Comparison of ENCODE assay signal across 1 cellular context in the genomic region with DNA sequence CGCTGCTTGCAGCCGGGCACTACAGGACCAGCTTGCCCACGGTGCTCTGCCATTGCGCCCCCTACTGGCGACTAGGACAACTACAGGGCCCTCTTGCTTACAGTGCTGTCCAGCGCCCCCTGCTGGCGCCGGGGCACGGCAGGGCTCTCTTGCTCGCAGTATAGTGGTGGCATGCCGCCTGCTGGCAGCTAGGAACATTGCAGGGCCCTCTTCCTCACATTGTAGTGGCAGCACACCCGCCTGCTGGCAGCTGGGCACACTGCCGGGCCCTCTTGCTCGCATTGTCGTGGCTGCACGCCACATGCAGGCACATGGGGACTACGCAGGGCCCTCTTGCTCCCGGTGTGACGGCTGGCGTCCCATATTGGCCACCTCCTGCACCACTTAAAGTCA.
TF ChIP-seq lines count a peak whose summit lies in the region.
"Not testable (repeated sequence)": the region's sequence is repeated elsewhere in the genome, so short reads cannot be mapped to it uniquely, and the experiment has no call there.

No MANE protein-coding gene starts in this region.

TF ChIP-seq in HepG2, 621 proteins besides CTCF, POLR2A, EP300 and RAD21 (continued from another document and continues in another):
- TF ChIP-seq, protein P1, sequence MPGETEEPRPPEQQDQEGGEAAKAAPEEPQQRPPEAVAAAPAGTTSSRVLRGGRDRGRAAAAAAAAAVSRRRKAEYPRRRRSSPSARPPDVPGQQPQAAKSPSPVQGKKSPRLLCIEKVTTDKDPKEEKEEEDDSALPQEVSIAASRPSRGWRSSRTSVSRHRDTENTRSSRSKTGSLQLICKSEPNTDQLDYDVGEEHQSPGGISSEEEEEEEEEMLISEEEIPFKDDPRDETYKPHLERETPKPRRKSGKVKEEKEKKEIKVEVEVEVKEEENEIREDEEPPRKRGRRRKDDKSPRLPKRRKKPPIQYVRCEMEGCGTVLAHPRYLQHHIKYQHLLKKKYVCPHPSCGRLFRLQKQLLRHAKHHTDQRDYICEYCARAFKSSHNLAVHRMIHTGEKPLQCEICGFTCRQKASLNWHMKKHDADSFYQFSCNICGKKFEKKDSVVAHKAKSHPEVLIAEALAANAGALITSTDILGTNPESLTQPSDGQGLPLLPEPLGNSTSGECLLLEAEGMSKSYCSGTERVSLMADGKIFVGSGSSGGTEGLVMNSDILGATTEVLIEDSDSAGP (CRISPR knock-in tag; IDR thresholded peaks at IDR 0.05; ENCODE audit: borderline replicate concordance) = peak; percentile 96
- TF ChIP-seq ZNF589 (CRISPR knock-in tag; conservative IDR thresholded peaks at IDR 0.05) (0 out of 2 replicates have a peak, but pooled peaks have one; percentile 58), SALL1 (CRISPR knock-in tag; IDR thresholded peaks at IDR 0.05) (peak; percentile 88), ZNF12 (CRISPR knock-in tag; IDR thresholded peaks at IDR 0.05) (peak; percentile 69; the same call in 1 of the 2 replicates), ZNF781 (CRISPR knock-in tag; IDR thresholded peaks at IDR 0.05; ENCODE audit: borderline replicate concordance, not compliant biosample characterization) (peak; percentile 84), ZNF777 (CRISPR knock-in tag; IDR thresholded peaks at IDR 0.05) (peak; percentile 77; the same call in 1 of the 2 replicates), PITX1 (CRISPR knock-in tag; IDR thresholded peaks at IDR 0.05) (peak; percentile 75; the same call in 1 of the 2 replicates), CBFB (CRISPR knock-in tag; IDR thresholded peaks at IDR 0.05) (peak; percentile 83), ZNF329 (CRISPR knock-in tag; IDR thresholded peaks at IDR 0.05; ENCODE audit: low read depth) (0 out of 2 replicates have a peak, but pooled peaks have one; percentile 1), GTF3A (CRISPR knock-in tag; conservative IDR thresholded peaks at IDR 0.05) (peak; percentile 85; the same call in 1 of the 2 replicates), ZFP82 (CRISPR knock-in tag; IDR thresholded peaks at IDR 0.05; ENCODE audit: borderline replicate concordance) (peak; percentile 6; the same call in 1 of the 2 replicates), ZNF24 (IDR thresholded peaks at IDR 0.05) (peak; percentile 57; the same call in 1 of the 2 replicates), MEF2D (CRISPR knock-in tag; IDR thresholded peaks at IDR 0.05) (0 out of 2 replicates have a peak, but pooled peaks have one; percentile 76), ZNF761 (CRISPR knock-in tag; conservative IDR thresholded peaks at IDR 0.05) (peak; percentile 94; the same call in 1 of the 2 replicates), SOX6 (CRISPR knock-in tag; IDR thresholded peaks at IDR 0.05) (peak; percentile 77), KMT2B (CRISPR knock-in tag; IDR thresholded peaks at IDR 0.05) (peak; percentile 59), ZNF883 (CRISPR knock-in tag; IDR thresholded peaks at IDR 0.05; ENCODE audit: not compliant biosample characterization) (peak; percentile 53), TSC22D2 (CRISPR knock-in tag; IDR thresholded peaks at IDR 0.05; ENCODE audit: borderline replicate concordance) (peak; percentile 82; the same call in 1 of the 2 replicates), ZBTB20 (CRISPR knock-in tag; IDR thresholded peaks at IDR 0.05; ENCODE audit: borderline replicate concordance, low read depth) (peak; percentile 52; the same call in 1 of the 2 replicates), ZSCAN12 (CRISPR knock-in tag; IDR thresholded peaks at IDR 0.05) (peak; percentile 89; the same call in 1 of the 2 replicates), ZNF616 (CRISPR knock-in tag; IDR thresholded peaks at IDR 0.05; ENCODE audit: low read depth) (0 out of 2 replicates have a peak, but pooled peaks have one; percentile 51), ASH2L (IDR thresholded peaks at IDR 0.05; ENCODE audit: insufficient read length, low read depth, low read length) (peak; percentile 66), CBX1 (IDR thresholded peaks at IDR 0.05; ENCODE audit: low read depth) (peak; percentile 73), ZNF331 (CRISPR knock-in tag; IDR thresholded peaks at IDR 0.05) (peak; percentile 77), ZNF430 (CRISPR knock-in tag; IDR thresholded peaks at IDR 0.05) (peak; percentile 59; the same call in 1 of the 2 replicates), ZSCAN9 (CRISPR knock-in tag; IDR thresholded peaks at IDR 0.05; ENCODE audit: borderline replicate concordance) (peak; percentile 70), RBAK (CRISPR knock-in tag; IDR thresholded peaks at IDR 0.05) (0 out of 2 replicates have a peak, but pooled peaks have one; percentile 36), CBX5 (CRISPR knock-in tag; IDR thresholded peaks at IDR 0.05; ENCODE audit: borderline replicate concordance) (peak; percentile 96; the same call in 1 of the 2 replicates), ZNF317 (CRISPR knock-in tag; IDR thresholded peaks at IDR 0.05) (0 out of 2 replicates have a peak, but pooled peaks have one; percentile 63), ZNF350 (CRISPR knock-in tag; IDR thresholded peaks at IDR 0.05; ENCODE audit: borderline replicate concordance, low read depth) (peak; percentile 92), ZNF567 (CRISPR knock-in tag; IDR thresholded peaks at IDR 0.05; ENCODE audit: borderline replicate concordance) (peak; percentile 97), HMG20B (CRISPR knock-in tag; conservative IDR thresholded peaks at IDR 0.05) (0 out of 2 replicates have a peak, but pooled peaks have one; percentile 58), ZNF232 (CRISPR knock-in tag; IDR thresholded peaks at IDR 0.05; ENCODE audit: borderline replicate concordance) (peak; percentile 72), BRD4 (CRISPR knock-in tag; IDR thresholded peaks at IDR 0.05) (peak; percentile 62; the same call in 1 of the 2 replicates), FOXJ3 (CRISPR knock-in tag; IDR thresholded peaks at IDR 0.05; ENCODE audit: borderline replicate concordance) (peak; percentile 92; the same call in 1 of the 2 replicates), ZNF782 (CRISPR knock-in tag; IDR thresholded peaks at IDR 0.05; ENCODE audit: borderline replicate concordance) (peak; percentile 90; the same call in 1 of the 2 replicates)
- TF ChIP-seq, protein P2, sequence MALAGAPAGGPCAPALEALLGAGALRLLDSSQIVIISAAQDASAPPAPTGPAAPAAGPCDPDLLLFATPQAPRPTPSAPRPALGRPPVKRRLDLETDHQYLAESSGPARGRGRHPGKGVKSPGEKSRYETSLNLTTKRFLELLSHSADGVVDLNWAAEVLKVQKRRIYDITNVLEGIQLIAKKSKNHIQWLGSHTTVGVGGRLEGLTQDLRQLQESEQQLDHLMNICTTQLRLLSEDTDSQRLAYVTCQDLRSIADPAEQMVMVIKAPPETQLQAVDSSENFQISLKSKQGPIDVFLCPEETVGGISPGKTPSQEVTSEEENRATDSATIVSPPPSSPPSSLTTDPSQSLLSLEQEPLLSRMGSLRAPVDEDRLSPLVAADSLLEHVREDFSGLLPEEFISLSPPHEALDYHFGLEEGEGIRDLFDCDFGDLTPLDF (CRISPR knock-in tag; IDR thresholded peaks at IDR 0.05) = peak; percentile 20; the same call in 1 of the 2 replicates
- TF ChIP-seq, protein P3, sequence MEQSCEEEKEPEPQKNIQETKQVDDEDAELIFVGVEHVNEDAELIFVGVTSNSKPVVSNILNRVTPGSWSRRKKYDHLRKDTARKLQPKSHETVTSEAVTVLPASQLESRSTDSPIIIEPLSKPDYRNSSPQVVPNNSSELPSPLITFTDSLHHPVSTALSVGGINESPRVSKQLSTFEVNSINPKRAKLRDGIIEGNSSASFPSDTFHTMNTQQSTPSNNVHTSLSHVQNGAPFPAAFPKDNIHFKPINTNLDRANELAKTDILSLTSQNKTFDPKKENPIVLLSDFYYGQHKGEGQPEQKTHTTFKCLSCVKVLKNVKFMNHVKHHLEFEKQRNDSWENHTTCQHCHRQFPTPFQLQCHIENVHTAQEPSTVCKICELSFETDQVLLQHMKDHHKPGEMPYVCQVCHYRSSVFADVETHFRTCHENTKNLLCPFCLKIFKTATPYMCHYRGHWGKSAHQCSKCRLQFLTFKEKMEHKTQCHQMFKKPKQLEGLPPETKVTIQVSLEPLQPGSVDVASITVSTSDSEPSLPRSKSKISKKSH (CRISPR knock-in tag; IDR thresholded peaks at IDR 0.05; ENCODE audit: borderline replicate concordance) = peak; percentile 100
- TF ChIP-seq, protein P4, sequence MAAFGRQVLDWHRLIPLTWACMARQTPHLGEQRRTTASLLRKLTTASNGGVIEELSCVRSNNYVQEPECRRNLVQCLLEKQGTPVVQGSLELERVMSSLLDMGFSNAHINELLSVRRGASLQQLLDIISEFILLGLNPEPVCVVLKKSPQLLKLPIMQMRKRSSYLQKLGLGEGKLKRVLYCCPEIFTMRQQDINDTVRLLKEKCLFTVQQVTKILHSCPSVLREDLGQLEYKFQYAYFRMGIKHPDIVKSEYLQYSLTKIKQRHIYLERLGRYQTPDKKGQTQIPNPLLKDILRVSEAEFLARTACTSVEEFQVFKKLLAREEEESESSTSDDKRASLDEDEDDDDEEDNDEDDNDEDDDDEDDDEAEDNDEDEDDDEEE (CRISPR knock-in tag; IDR thresholded peaks at IDR 0.05) = peak; percentile 95; the same call in 1 of the 2 replicates
- not testable (repeated sequence) for TF ChIP-seq SOX6 (IDR thresholded peaks at IDR 0.05)
- TF ChIP-seq, protein P5, sequence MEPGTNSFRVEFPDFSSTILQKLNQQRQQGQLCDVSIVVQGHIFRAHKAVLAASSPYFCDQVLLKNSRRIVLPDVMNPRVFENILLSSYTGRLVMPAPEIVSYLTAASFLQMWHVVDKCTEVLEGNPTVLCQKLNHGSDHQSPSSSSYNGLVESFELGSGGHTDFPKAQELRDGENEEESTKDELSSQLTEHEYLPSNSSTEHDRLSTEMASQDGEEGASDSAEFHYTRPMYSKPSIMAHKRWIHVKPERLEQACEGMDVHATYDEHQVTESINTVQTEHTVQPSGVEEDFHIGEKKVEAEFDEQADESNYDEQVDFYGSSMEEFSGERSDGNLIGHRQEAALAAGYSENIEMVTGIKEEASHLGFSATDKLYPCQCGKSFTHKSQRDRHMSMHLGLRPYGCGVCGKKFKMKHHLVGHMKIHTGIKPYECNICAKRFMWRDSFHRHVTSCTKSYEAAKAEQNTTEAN (CRISPR knock-in tag; conservative IDR thresholded peaks at IDR 0.05) = peak; percentile 78; the same call in 1 of the 2 replicates
- TF ChIP-seq, protein P6, sequence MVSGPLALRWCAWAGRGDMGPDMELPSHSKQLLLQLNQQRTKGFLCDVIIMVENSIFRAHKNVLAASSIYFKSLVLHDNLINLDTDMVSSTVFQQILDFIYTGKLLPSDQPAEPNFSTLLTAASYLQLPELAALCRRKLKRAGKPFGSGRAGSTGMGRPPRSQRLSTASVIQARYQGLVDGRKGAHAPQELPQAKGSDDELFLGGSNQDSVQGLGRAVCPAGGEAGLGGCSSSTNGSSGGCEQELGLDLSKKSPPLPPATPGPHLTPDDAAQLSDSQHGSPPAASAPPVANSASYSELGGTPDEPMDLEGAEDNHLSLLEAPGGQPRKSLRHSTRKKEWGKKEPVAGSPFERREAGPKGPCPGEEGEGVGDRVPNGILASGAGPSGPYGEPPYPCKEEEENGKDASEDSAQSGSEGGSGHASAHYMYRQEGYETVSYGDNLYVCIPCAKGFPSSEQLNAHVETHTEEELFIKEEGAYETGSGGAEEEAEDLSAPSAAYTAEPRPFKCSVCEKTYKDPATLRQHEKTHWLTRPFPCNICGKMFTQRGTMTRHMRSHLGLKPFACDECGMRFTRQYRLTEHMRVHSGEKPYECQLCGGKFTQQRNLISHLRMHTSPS (CRISPR knock-in tag; IDR thresholded peaks at IDR 0.05; ENCODE audit: low read depth) = peak; percentile 97
- TF ChIP-seq, protein P7, sequence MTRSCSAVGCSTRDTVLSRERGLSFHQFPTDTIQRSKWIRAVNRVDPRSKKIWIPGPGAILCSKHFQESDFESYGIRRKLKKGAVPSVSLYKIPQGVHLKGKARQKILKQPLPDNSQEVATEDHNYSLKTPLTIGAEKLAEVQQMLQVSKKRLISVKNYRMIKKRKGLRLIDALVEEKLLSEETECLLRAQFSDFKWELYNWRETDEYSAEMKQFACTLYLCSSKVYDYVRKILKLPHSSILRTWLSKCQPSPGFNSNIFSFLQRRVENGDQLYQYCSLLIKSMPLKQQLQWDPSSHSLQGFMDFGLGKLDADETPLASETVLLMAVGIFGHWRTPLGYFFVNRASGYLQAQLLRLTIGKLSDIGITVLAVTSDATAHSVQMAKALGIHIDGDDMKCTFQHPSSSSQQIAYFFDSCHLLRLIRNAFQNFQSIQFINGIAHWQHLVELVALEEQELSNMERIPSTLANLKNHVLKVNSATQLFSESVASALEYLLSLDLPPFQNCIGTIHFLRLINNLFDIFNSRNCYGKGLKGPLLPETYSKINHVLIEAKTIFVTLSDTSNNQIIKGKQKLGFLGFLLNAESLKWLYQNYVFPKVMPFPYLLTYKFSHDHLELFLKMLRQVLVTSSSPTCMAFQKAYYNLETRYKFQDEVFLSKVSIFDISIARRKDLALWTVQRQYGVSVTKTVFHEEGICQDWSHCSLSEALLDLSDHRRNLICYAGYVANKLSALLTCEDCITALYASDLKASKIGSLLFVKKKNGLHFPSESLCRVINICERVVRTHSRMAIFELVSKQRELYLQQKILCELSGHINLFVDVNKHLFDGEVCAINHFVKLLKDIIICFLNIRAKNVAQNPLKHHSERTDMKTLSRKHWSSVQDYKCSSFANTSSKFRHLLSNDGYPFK (CRISPR knock-in tag; IDR thresholded peaks at IDR 0.05; ENCODE audit: borderline replicate concordance) = peak; percentile 55; the same call in 1 of the 2 replicates
- TF ChIP-seq, protein P8, sequence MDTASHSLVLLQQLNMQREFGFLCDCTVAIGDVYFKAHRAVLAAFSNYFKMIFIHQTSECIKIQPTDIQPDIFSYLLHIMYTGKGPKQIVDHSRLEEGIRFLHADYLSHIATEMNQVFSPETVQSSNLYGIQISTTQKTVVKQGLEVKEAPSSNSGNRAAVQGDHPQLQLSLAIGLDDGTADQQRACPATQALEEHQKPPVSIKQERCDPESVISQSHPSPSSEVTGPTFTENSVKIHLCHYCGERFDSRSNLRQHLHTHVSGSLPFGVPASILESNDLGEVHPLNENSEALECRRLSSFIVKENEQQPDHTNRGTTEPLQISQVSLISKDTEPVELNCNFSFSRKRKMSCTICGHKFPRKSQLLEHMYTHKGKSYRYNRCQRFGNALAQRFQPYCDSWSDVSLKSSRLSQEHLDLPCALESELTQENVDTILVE (CRISPR knock-in tag; IDR thresholded peaks at IDR 0.05) = peak; percentile 71
- TF ChIP-seq, protein P9, sequence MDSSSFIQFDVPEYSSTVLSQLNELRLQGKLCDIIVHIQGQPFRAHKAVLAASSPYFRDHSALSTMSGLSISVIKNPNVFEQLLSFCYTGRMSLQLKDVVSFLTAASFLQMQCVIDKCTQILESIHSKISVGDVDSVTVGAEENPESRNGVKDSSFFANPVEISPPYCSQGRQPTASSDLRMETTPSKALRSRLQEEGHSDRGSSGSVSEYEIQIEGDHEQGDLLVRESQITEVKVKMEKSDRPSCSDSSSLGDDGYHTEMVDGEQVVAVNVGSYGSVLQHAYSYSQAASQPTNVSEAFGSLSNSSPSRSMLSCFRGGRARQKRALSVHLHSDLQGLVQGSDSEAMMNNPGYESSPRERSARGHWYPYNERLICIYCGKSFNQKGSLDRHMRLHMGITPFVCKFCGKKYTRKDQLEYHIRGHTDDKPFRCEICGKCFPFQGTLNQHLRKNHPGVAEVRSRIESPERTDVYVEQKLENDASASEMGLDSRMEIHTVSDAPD (CRISPR knock-in tag; IDR thresholded peaks at IDR 0.05) = peak; percentile 80; the same call in 1 of the 2 replicates
- TF ChIP-seq, protein P10, sequence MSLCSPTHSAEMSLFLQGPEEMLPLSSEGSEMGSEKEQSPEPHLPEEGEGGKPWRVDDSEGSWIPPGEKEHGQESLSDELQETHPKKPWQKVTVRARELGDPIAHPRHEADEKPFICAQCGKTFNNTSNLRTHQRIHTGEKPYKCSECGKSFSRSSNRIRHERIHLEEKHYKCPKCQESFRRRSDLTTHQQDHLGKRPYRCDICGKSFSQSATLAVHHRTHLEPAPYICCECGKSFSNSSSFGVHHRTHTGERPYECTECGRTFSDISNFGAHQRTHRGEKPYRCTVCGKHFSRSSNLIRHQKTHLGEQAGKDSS (CRISPR knock-in tag; IDR thresholded peaks at IDR 0.05; ENCODE audit: borderline replicate concordance, low read depth) = peak; percentile 95; the same call in 1 of the 2 replicates
